ENCODE assay signal across 1 cellular context in the genomic region with DNA sequence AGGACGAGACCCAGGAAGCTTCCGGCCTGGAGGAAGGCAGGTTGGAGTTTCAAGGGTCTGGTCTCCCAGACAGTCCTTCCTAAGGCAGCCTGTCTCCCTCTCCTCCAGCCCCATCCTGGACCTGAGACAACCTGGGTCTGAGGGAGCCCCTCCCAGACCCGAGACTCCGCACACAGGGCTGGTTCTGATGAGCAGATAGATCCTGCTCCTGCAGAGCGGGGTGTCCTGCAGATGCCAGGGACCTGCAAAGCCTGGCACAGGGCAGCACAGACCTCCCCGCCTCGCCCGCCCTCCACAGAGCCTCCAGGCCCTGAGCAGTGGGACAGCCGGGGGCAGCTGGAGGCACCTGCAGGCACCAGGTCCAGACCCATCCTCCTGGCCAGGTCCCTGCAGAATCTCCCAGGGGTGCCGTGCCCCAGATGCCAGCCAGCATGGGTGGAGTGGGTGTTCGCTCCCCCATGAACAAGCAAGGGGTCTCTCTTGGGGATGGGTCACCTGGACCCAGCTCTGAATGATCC.
TF ChIP-seq lines count a peak whose summit lies in the region.

No MANE protein-coding gene starts in this region.

TF ChIP-seq in H1, 55 proteins besides CTCF, POLR2A, EP300 and RAD21:
- TF ChIP-seq CREB1 (IDR thresholded peaks at IDR 0.05) = no peak
- TF ChIP-seq RNF2 (IDR thresholded peaks at IDR 0.05; ENCODE audit: borderline replicate concordance, low read depth, low read length, missing control alignments, poor library complexity, severe bottlenecking) = no peak
- no peak for TF ChIP-seq KDM4A (IDR thresholded peaks at IDR 0.05; ENCODE audit: low read depth, low read length, severe bottlenecking)
- TF ChIP-seq GABPA (IDR thresholded peaks at IDR 0.05; ENCODE audit: borderline replicate concordance, insufficient read depth, low read length) = no peak
- no peak for TF ChIP-seq JUND (IDR thresholded peaks at IDR 0.05; ENCODE audit: low read length)
- TF ChIP-seq EZH2 (IDR thresholded peaks at IDR 0.05; ENCODE audit: low read depth, low read length, severe bottlenecking) = no peak
- TF ChIP-seq ASH2L (IDR thresholded peaks at IDR 0.05; ENCODE audit: low read length) = no peak
- TF ChIP-seq SIN3A (conservative IDR thresholded peaks at IDR 0.05 in 1 of 2, IDR thresholded peaks at IDR 0.05 in 1 of 2; ENCODE audit: low read depth in 1 of 2, low read length in 2 of 2) = no peak
- TF ChIP-seq YY1 (IDR thresholded peaks at IDR 0.05; ENCODE audit: low read depth, low read length) = no peak
- no peak for TF ChIP-seq POU5F1 (IDR thresholded peaks at IDR 0.05; ENCODE audit: low read depth, low read length)
